Comparison of ENCODE assay signal across 8 cellular contexts in genomic region chr17:76547183-76547641, GRCh38. TPM values are rescaled to one million over a fixed set of nuclear protein-coding genes. Genes with fewer than 3 reads are reported as not detected.
DNase-seq lines count a peak whose midpoint lies in the region; ATAC-seq and TF ChIP-seq lines count a peak whose summit lies in the region.

No MANE protein-coding gene starts in this region.

- H3K36me3 ChIP-seq in left ventricle myocardium inferior = no peaks in the 10 kb centered on the region

- in situ Hi-C loops in SK-MEL-5 (cut with HindIII; ENCODE audit: low pct_unique_long_range_greater_than_20kb, low sequenced_read_pairs) = no loop called here

- peaks cover 68% of the 10 kb centered on the region for H3K4me1 ChIP-seq in left ventricle myocardium inferior

- intact Hi-C loops in left ventricle myocardium inferior (cut with micrococcal nuclease) (loop anchor here (2.0 kb wide), 1 partner anchor 22 kb away; no protein-coding TSS in a partner anchor), sciatic nerve (cut with DNase I) (no loop called here)

- peak; percentile 86 for DNase-seq in D341Med (ENCODE audit: low spot score)
- DNase-seq in HT1080 (ENCODE audit: low read depth) = peak; percentile 92
- peak; percentile 90 for DNase-seq in SK-MEL-5 (ENCODE audit: low read depth, low spot score)
- DNase-seq in amygdala (lab: John Stamatoyannopoulos, UW) = peak in 35 of 56 donors; percentile 22 to 74 (median 48)
- peak; percentile 47 for DNase-seq in left ventricle myocardium inferior
- peak; percentile 82 for DNase-seq in sciatic nerve (ENCODE audit: low spot score)
- no peak for DNase-seq in GOT3 (lab: John Stamatoyannopoulos, UW)

- TF ChIP-seq CTCF in left ventricle myocardium inferior (IDR thresholded peaks at IDR 0.05; ENCODE audit: borderline replicate concordance) = peak; percentile 81

- no peaks in the 10 kb centered on the region for H3K9me3 ChIP-seq in left ventricle myocardium inferior (replicated peaks)

- H3K27me3 ChIP-seq in left ventricle myocardium inferior (ENCODE audit: low read depth) = no peaks in the 10 kb centered on the region

- peak overlapping the region; percentile 94 for H3K27ac ChIP-seq in left ventricle myocardium inferior (replicated peaks)

- H3K4me3 ChIP-seq in left ventricle myocardium inferior = no peak overlapping the region

- peak; percentile 87 for ATAC-seq in sciatic nerve
- no peak for ATAC-seq in HG03432 (IDR thresholded peaks at IDR 0.05; ENCODE audit: unreplicated experiment)

RNA-seq across cellular contexts. Expression of gene PRCD, which starts 7.4 kb away (rescaled TPM):
- total RNA-seq in HT1080 (2014; rRNA removed; shearing (Covaris generic)) = 1.5 TPM in 1 of 2 replicates, not detected in the other
- 0.86 and 1.5 TPM in 2 replicates for polyA plus RNA-seq in HT1080 (2015; cell fraction: cytosol; rRNA removed)
- 0.72 and 0.79 TPM in 2 replicates for polyA plus RNA-seq in HT1080 (2015; cell fraction: nucleus; rRNA removed)
- total RNA-seq in SK-MEL-5 (2014; rRNA removed; shearing (Covaris generic)) = 15.8 and 18.8 TPM in 2 replicates
- 12.2 and 13.3 TPM in 2 replicates for polyA plus RNA-seq in SK-MEL-5 (2015; cell fraction: cytosol; rRNA removed)
- 32.9 and 49.6 TPM in 2 replicates for polyA plus RNA-seq in SK-MEL-5 (2015; cell fraction: nucleus; rRNA removed)
- 3.9 TPM for total RNA-seq in left ventricle myocardium inferior
- total RNA-seq in sciatic nerve = 9.8 TPM

RNA-seq across cellular contexts. Expression of gene CYGB, which starts 9.7 kb away (rescaled TPM):
- 0.14 and 0.37 TPM in 2 replicates for total RNA-seq in HT1080 (2014; rRNA removed; shearing (Covaris generic))
- 0.97 and 0.98 TPM in 2 replicates for polyA plus RNA-seq in HT1080 (2015; cell fraction: cytosol; rRNA removed)
- 0.37 and 0.87 TPM in 2 replicates for polyA plus RNA-seq in HT1080 (2015; cell fraction: nucleus; rRNA removed)
- 122 TPM in 2 replicates for total RNA-seq in SK-MEL-5 (2014; rRNA removed; shearing (Covaris generic))
- 107 and 128 TPM in 2 replicates for polyA plus RNA-seq in SK-MEL-5 (2015; cell fraction: cytosol; rRNA removed)
- polyA plus RNA-seq in SK-MEL-5 (2015; cell fraction: nucleus; rRNA removed) = 37.9 and 41.4 TPM in 2 replicates
- total RNA-seq in left ventricle myocardium inferior (24.1 TPM), sciatic nerve (57.7 TPM)

RNA-seq across cellular contexts. Expression of gene ST6GALNAC2, which starts 38.4 kb away (rescaled TPM):
- not detected in 2 replicates for total RNA-seq in HT1080 (2014; rRNA removed; shearing (Covaris generic))
- 0.20 TPM in 1 of 2 replicates, not detected in the other for polyA plus RNA-seq in HT1080 (2015; cell fraction: cytosol; rRNA removed)
- 0.20 TPM in 1 of 2 replicates, not detected in the other for polyA plus RNA-seq in HT1080 (2015; cell fraction: nucleus; rRNA removed)
- 77.4 and 96.3 TPM in 2 replicates for total RNA-seq in SK-MEL-5 (2014; rRNA removed; shearing (Covaris generic))
- 96.4 and 117 TPM in 2 replicates for polyA plus RNA-seq in SK-MEL-5 (2015; cell fraction: cytosol; rRNA removed)
- polyA plus RNA-seq in SK-MEL-5 (2015; cell fraction: nucleus; rRNA removed) = 76.4 and 135 TPM in 2 replicates
- total RNA-seq in left ventricle myocardium inferior (4.3 TPM), sciatic nerve (104 TPM)

RNA-seq across cellular contexts. Expression of gene RHBDF2, which starts 46.0 kb away (rescaled TPM):
- total RNA-seq in HT1080 (2014; rRNA removed; shearing (Covaris generic)) = 22.8 and 25.2 TPM in 2 replicates
- polyA plus RNA-seq in HT1080 (2015; cell fraction: cytosol; rRNA removed) = 24.4 and 29.8 TPM in 2 replicates
- 69.4 and 75.2 TPM in 2 replicates for polyA plus RNA-seq in HT1080 (2015; cell fraction: nucleus; rRNA removed)
- 25.0 and 28.6 TPM in 2 replicates for total RNA-seq in SK-MEL-5 (2014; rRNA removed; shearing (Covaris generic))
- 75.0 and 78.8 TPM in 2 replicates for polyA plus RNA-seq in SK-MEL-5 (2015; cell fraction: cytosol; rRNA removed)
- polyA plus RNA-seq in SK-MEL-5 (2015; cell fraction: nucleus; rRNA removed) = 64.9 and 68.7 TPM in 2 replicates
- total RNA-seq in left ventricle myocardium inferior = 13.8 TPM
- 37.9 TPM for total RNA-seq in sciatic nerve

Comparison
In these comparisons a context has a peak if more than half of its experiments do, and no peak if none do; other contexts are left out.
1. RNA of gene CYGB, which starts 9.7 kb away (total RNA-seq): 122 TPM in SK-MEL-5, 57.7 TPM in sciatic nerve (single experiment) and 24.1 TPM in left ventricle myocardium inferior (single experiment); 0.14 to 0.37 TPM in HT1080; every median in the first group is over 10 times any median in the second.
2. RNA of gene ST6GALNAC2, which starts 38.4 kb away (total RNA-seq): 104 TPM in sciatic nerve (single experiment) and 77.4 to 96.3 TPM in SK-MEL-5; 4.3 TPM in left ventricle myocardium inferior (single experiment) and not detected in HT1080; every median in the first group is over 10 times any median in the second.